In the genomic region with DNA sequence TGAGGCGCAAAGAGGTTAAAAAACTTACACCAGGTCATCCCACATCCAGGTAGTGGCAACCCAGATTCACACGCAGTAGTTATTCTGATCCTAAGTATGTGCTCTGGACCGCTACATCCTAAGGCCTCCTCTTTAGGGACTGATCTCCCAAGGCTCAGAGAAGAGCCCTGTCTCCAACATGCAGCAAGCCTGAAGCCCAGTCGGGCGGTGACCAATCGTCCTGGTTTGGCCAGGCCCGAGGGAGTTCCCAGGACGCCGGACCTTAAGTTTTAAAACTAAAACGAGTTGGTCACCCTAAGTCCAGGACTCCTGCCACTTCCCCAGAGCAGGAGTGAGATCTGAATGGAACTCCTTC, we compare ENCODE assay signal across 8 cellular contexts. TPM values are rescaled to one million over a fixed set of nuclear protein-coding genes. Genes with fewer than 3 reads are reported as not detected.
A peak's percentile ranks its signal among the peaks of the same experiment; 100 is the strongest.
DNase-seq lines count a peak whose midpoint lies in the region; ATAC-seq and TF ChIP-seq lines count a peak whose summit lies in the region.

No MANE protein-coding gene starts in this region.

- H3K4me1 ChIP-seq in cardiac muscle cell (ENCODE audit: low read depth) (peaks cover 23% of the 10 kb centered on the region), ascending aorta (peaks cover 7 to 11% of the 10 kb centered on the region in 2 donors), right lobe of liver (peaks cover 0 to 27% (median 4%) of the 10 kb centered on the region in 4 donors), upper lobe of left lung (peaks cover 18 to 40% (median 21%) of the 10 kb centered on the region in 4 donors)

- ATAC-seq in HG03159 (IDR thresholded peaks at IDR 0.05; ENCODE audit: unreplicated experiment) (peak; percentile 29), right lobe of liver (peak; percentile 7 to 18 (median 10)), upper lobe of left lung (ENCODE audit: low FRiP score in 2 of 2) (peak in 1 of 2 donors; percentile 35)

- TF ChIP-seq POLR2A in right lobe of liver (IDR thresholded peaks at IDR 0.05) (no peak), upper lobe of left lung (IDR thresholded peaks at IDR 0.05) (no peak)

- intact Hi-C loops in cardiac septum (cut with DNase I) (loop anchor here (2.0 kb wide), 1 partner anchor 41 kb away; a partner anchor contains a TSS), ascending aorta (cut with DNase I) (no loop called here), right lobe of liver (cut with DNase I) (no loop called here)

- TF ChIP-seq CTCF in cardiac muscle cell (IDR thresholded peaks at IDR 0.05; ENCODE audit: low read depth, low read length) (no peak), ascending aorta (IDR thresholded peaks at IDR 0.05) (no peak), right lobe of liver (IDR thresholded peaks at IDR 0.05) (no peak), upper lobe of left lung (IDR thresholded peaks at IDR 0.05) (no peak)

- 2% methylated on average over 5 of the region's 10 CpGs for WGBS in right lobe of liver (ENCODE audit: insufficient coverage, low coverage, low lambda C conversion rate, missing lambda C conversion rate)
- WGBS in upper lobe of left lung, 2 donors, result 0 to 3% methylated on average over 3 to 10 of the region's 10 CpGs

- DNase-seq in cardiac muscle cell (ENCODE audit: low read depth in 1 of 2, low spot score in 1 of 2), result no peak
- DNase-seq in cardiac septum (ENCODE audit: low spot score), result no peak
- DNase-seq in ascending aorta (ENCODE audit: low spot score in 2 of 2), result no peak
- DNase-seq in right lobe of liver, result no peak
- DNase-seq in upper lobe of left lung, result no peak
- no peak for DNase-seq in NCI-H510A (lab: John Stamatoyannopoulos, UW)
- no peak for DNase-seq in KBM-7

- H3K27ac ChIP-seq in cardiac muscle cell (peak overlapping the region; percentile 66), ascending aorta (peak overlapping the region; percentile 71 to 76), right lobe of liver (peak overlapping the region; percentile 34 to 62 (median 47)), upper lobe of left lung (peak overlapping the region; percentile 78 to 91 (median 84))

- peak overlapping the region; percentile 85 for H3K4me3 ChIP-seq in cardiac muscle cell
- H3K4me3 ChIP-seq in ascending aorta, result peak overlapping the region; percentile 83 to 95
- peak overlapping the region; percentile 92 to 93 (median 92) for H3K4me3 ChIP-seq in right lobe of liver
- peak overlapping the region; percentile 77 to 98 (median 98) for H3K4me3 ChIP-seq in upper lobe of left lung

- in situ Hi-C loops in KBM-7 (cut with MboI; ENCODE audit: low pct_unique_long_range_greater_than_20kb, low sequenced_read_pairs), result no loop called here

- TF ChIP-seq EP300 in upper lobe of left lung (IDR thresholded peaks at IDR 0.05), result no peak

- H3K27me3 ChIP-seq in cardiac muscle cell (no peaks in the 10 kb centered on the region), ascending aorta (no peaks in the 10 kb centered on the region), right lobe of liver (no peaks in the 10 kb centered on the region), upper lobe of left lung (no peaks in the 10 kb centered on the region)

- H3K36me3 ChIP-seq in cardiac muscle cell, result no peaks in the 10 kb centered on the region
- peaks cover 0 to 5% of the 10 kb centered on the region in 2 donors for H3K36me3 ChIP-seq in ascending aorta
- H3K36me3 ChIP-seq in right lobe of liver, result peaks cover 0 to 2% (median 0%) of the 10 kb centered on the region in 4 donors
- H3K36me3 ChIP-seq in upper lobe of left lung, result peaks cover 0 to 12% (median 10%) of the 10 kb centered on the region in 4 donors

- H3K9me3 ChIP-seq in cardiac muscle cell (ENCODE audit: low read depth) (no peaks in the 10 kb centered on the region), ascending aorta (no peaks in the 10 kb centered on the region), right lobe of liver (no peaks in the 10 kb centered on the region), upper lobe of left lung (no peaks in the 10 kb centered on the region)

RNA-seq across cellular contexts. Expression of a gene that starts 0.4 kb away (rescaled TPM):
- total RNA-seq in cardiac muscle cell (14.8 and 18.5 TPM in 2 replicates), cardiac septum (21.2 TPM), ascending aorta (4.7 TPM), right lobe of liver (1 to 10 TPM; 2.6 to 8.9 (median 5.2) TPM), upper lobe of left lung (10 to 100 TPM in 5 of 6 donors, 1 to 10 TPM in 1; 6.5 to 22.9 (median 14.1) TPM)
- 10.7 and 13.7 TPM in 2 replicates for polyA plus RNA-seq in cardiac muscle cell

RNA-seq across cellular contexts. Expression of a gene that starts 0.5 kb away (rescaled TPM):
- total RNA-seq in cardiac muscle cell (7.7 and 9.2 TPM in 2 replicates), cardiac septum (7.7 TPM), ascending aorta (not detected), right lobe of liver (1 to 10 TPM; 1.4 to 3.3 (median 2.5) TPM), upper lobe of left lung (10 to 100 TPM in 1 of 6 donors, 1 to 10 TPM in 5; 3.7 to 13.6 (median 4.5) TPM)
- 6.0 and 6.4 TPM in 2 replicates for polyA plus RNA-seq in cardiac muscle cell

RNA-seq across cellular contexts. Expression of a gene that starts 41.5 kb away (rescaled TPM):
- total RNA-seq in cardiac muscle cell (15.2 and 20.0 TPM in 2 replicates), cardiac septum (12.4 TPM), ascending aorta (0.64 TPM), right lobe of liver (1 to 10 TPM; 4.8 to 7.6 (median 6.1) TPM), upper lobe of left lung (10 to 100 TPM in 5 of 6 donors, 1 to 10 TPM in 1; 7.3 to 30.0 (median 20.2) TPM)
- polyA plus RNA-seq in cardiac muscle cell, result 50.5 and 60.1 TPM in 2 replicates
